1 cellular context compared by ENCODE assay signal in the genomic region with DNA sequence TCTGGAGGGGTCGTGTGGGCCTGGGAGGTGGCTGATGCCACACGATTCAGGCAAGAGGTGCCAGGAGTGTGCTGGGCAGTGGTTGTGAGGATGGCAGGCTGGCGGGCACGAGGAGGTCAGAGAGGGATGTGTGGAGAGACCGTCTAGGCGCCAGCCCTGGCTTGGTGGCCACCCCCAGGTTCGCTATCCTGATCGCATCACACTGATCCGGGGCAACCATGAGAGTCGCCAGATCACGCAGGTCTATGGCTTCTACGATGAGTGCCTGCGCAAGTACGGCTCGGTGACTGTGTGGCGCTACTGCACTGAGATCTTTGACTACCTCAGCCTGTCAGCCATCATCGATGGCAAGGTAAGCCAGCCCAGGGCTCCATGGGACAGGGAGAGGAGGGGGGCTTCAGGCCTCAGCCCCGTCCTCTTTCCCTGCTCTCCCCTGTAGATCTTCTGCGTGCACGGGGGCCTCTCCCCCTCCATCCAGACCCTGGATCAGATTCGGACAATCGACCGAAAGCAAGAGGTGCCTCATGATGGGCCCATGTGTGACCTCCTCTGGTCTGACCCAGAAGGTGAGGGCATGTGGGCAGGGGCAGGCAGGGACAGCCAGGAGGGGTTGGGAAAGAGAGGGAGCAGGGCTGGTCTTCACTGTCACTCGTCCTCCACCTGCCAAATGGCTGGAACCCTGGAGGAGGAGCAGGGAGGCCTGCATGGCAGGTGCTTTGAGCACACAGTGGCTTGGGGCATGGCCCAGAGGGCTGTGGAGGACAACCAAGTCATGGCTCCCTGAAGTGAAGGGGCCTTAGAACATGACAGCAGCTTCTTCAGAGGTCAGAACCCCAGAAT.
TF ChIP-seq lines count a peak whose summit lies in the region.

No MANE protein-coding gene starts in this region.

TF ChIP-seq in K562, 482 proteins besides CTCF, POLR2A, EP300 and RAD21:
- TF ChIP-seq ZNF445 (CRISPR knock-in tag; IDR thresholded peaks at IDR 0.05; ENCODE audit: low read depth) (no peak), NR1H2 (CRISPR knock-in tag; IDR thresholded peaks at IDR 0.05) (no peak), RBFOX2 (IDR thresholded peaks at IDR 0.05; ENCODE audit: low read depth, low read length) (peak; percentile 34)
